Comparison of ENCODE assay signal across 8 cellular contexts in genomic region chr17:65755799-65756198, GRCh38.
"Had no signal": no experiment of that assay in that cellular context is flagged by ENCODE, and none has a peak within 500 bp of the region (broad histone marks: within the 10 kb centered on the region; RNA-seq: fewer than 3 reads in every experiment).

No MANE protein-coding gene starts in this region.

- H3K4me3 Mint-ChIP-seq: GM23338, HFFc6 had no signal

- H2AFZ ChIP-seq: GM23338 had no signal

- H3K4me2 ChIP-seq: GM23338 had no signal

- H3K9me3 Mint-ChIP-seq: GM23338, HFFc6 had no signal

- H3K9me3 ChIP-seq: HAP-1 had no signal

- H3K27ac ChIP-seq: HL-60 had no signal

- ATAC-seq: GM23338, HCT116, HepG2, K562 had no signal

- DNase-seq: HFFc6, KG1 had no signal

- H3K4me3 ChIP-seq: GM23338, HAP-1, K562 had no signal

- H3K27ac Mint-ChIP-seq: GM23338, HFFc6 had no signal

- H3K4me1 Mint-ChIP-seq: GM23338 had no signal

- H3K4me1 ChIP-seq: HAP-1 had no signal

- H3K36me3 ChIP-seq: HAP-1 had no signal
